7 cellular contexts compared by ENCODE assay signal in the genomic region with DNA sequence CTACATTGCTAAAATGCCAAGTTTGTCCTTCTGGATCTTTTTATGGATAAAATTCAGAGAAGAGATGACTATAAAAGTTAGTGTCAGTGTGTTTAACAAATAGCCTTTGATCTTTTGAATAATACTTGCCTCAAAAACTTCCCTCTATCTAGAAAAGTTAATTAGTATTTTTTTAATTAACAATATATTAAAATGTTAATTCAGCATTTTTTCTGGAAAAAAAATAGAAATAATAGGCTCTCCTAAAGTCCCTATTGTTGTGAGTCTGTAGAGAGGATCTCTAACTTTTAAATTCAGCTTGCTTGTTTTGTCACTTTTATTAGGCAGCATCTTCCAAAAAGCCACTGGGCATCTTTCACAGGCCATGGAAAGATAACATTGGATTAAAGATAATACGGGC.
"Had no signal": no experiment of that assay in that cellular context is flagged by ENCODE, and none has a peak within 500 bp of the region (broad histone marks: within the 10 kb centered on the region; RNA-seq: fewer than 3 reads in every experiment).

No MANE protein-coding gene starts in this region.

- ATAC-seq: GM23338 had no signal

- H2AFZ ChIP-seq: GM23338 had no signal

- H3K4me2 ChIP-seq: GM23338 had no signal

- FAIRE-seq: H1, H54, HTR-8/SVneo had no signal

- H3K4me3 ChIP-seq: GM23338 had no signal

- DNase-seq: H9, HCEC 1CT, KBM-7 had no signal
